ENCODE assay signal across 17 cellular contexts in genomic region chrX:18884916-18885315, GRCh38.
DNase-seq lines count a peak whose midpoint lies in the region; ATAC-seq, FAIRE-seq and TF ChIP-seq lines count a peak whose summit lies in the region.
"Had no signal": no experiment of that assay in that cellular context is flagged by ENCODE, and none has a peak within 500 bp of the region (broad histone marks: within the 10 kb centered on the region; RNA-seq: fewer than 3 reads in every experiment).

No MANE protein-coding gene starts in this region.

- H3K27ac ChIP-seq in BLaER1: peak overlapping the region; percentile 32; the same call in 1 of the 2 replicates
- H3K27ac ChIP-seq in ascending aorta: peak overlapping the region; percentile 92 to 97
- no peak overlapping the region for H3K27ac ChIP-seq in naive thymus-derived CD4-positive, alpha-beta T cell (ENCODE audit: low read depth, low read length)
- no peak overlapping the region for H3K27ac ChIP-seq in CD8-positive, alpha-beta memory T cell (ENCODE audit: low read depth, low read length)
- H3K27ac ChIP-seq in esophagus squamous epithelium: no peak overlapping the region
- H3K27ac ChIP-seq: parathyroid adenoma had no signal

- DNase-seq in GM12892 (ENCODE audit: insufficient read length) (no peak), ascending aorta (ENCODE audit: low spot score in 2 of 2) (no peak), NCI-H1048 (lab: John Stamatoyannopoulos, UW) (no peak), esophagus squamous epithelium (lab: John Stamatoyannopoulos, UW) (no peak)
- DNase-seq in naive thymus-derived CD4-positive, alpha-beta T cell: no peak
- no peak for DNase-seq in CD8-positive, alpha-beta memory T cell
- DNase-seq in activated CD4-positive, CD25-positive, alpha-beta regulatory T cell treated with anti-CD3 and anti-CD28 coated beads, Interleukin-2, amount 50 U/mL, for 72 hours: no peak
- DNase-seq: activated CD8-positive, alpha-beta T cell treated with anti-CD3 and anti-CD28 coated beads, Interleukin-2, amount 10 ng/mL, durations not matched to agents 7 days and 5 days; activated gamma-delta T cell treated with Interleukin-2 at 50 U/mL for 16 hours; central memory CD4-positive, alpha-beta T cell; HFFc6; mucosa of descending colon; NCI-H2081 treated with DMSO at 0.1 percent for 48 hours; NCI-H774 had no signal

- CTCF ChIA-PET in naive thymus-derived CD4-positive, alpha-beta T cell (lab: Charles Lee): interaction anchor here (0.5 kb wide), 1 partner anchor 495 kb away, joined by 3 read pairs; no protein-coding TSS in a partner anchor
- CTCF ChIA-PET in CD8-positive, alpha-beta memory T cell (lab: Charles Lee): interaction anchor here (1.5 kb wide), 1 partner anchor 9 kb away, joined by 4 read pairs; no protein-coding TSS in a partner anchor

- H3K4me1 ChIP-seq in BLaER1: peaks cover 49% of the 10 kb centered on the region
- H3K4me1 ChIP-seq in ascending aorta: peaks cover 7 to 22% of the 10 kb centered on the region in 2 donors
- peaks cover 6 to 23% of the 10 kb centered on the region in 2 donors for H3K4me1 ChIP-seq in naive thymus-derived CD4-positive, alpha-beta T cell (ENCODE audit: control insufficient read depth in 2 of 2, insufficient read depth in 2 of 2, low read length in 2 of 2)
- H3K4me1 ChIP-seq in CD8-positive, alpha-beta memory T cell (ENCODE audit: insufficient read depth, low read length): peaks cover 15% of the 10 kb centered on the region
- peaks cover 0 to 32% (median 12%) of the 10 kb centered on the region in 3 donors for H3K4me1 ChIP-seq in esophagus squamous epithelium

- peaks cover 11% of the 10 kb centered on the region; the same call in 1 of the 2 replicates for H4K20me1 ChIP-seq in BLaER1

- H3K27me3 ChIP-seq in BLaER1 (peaks cover 73% of the 10 kb centered on the region), ascending aorta (no peaks in the 10 kb centered on the region), esophagus squamous epithelium (no peaks in the 10 kb centered on the region)
- H3K27me3 ChIP-seq in naive thymus-derived CD4-positive, alpha-beta T cell (ENCODE audit: control insufficient read depth in 2 of 2, insufficient read depth in 2 of 2, low read length in 2 of 2): no peaks in the 10 kb centered on the region
- H3K27me3 ChIP-seq in CD8-positive, alpha-beta memory T cell (ENCODE audit: insufficient read depth, low read length, poor library complexity, severe bottlenecking): no peaks in the 10 kb centered on the region

- H3K9me3 Mint-ChIP-seq in naive thymus-derived CD4-positive, alpha-beta T cell: no peaks in the 10 kb centered on the region
- H3K9me3 Mint-ChIP-seq in CD8-positive, alpha-beta memory T cell: peaks cover 0 to 3% (median 0%) of the 10 kb centered on the region in 5 donors

- intact Hi-C loops in ascending aorta (cut with DNase I): no loop called here
- intact Hi-C loops in naive thymus-derived CD4-positive, alpha-beta T cell (cut with micrococcal nuclease): loop anchor here in 1 of 2 donors (5.0 kb wide), 1 partner anchor 208 kb away; no protein-coding TSS in a partner anchor
- intact Hi-C loops in esophagus squamous epithelium (cut with DNase I): no loop called here

- peak overlapping the region in 3 of 9 donors; percentile 88 to 93 (median 90) for H3K27ac Mint-ChIP-seq in naive thymus-derived CD4-positive, alpha-beta T cell
- H3K27ac Mint-ChIP-seq in CD8-positive, alpha-beta memory T cell: peak overlapping the region in 3 of 8 donors; percentile 79 to 88 (median 86)
- H3K27ac Mint-ChIP-seq: HFFc6 had no signal

- WGBS in esophagus squamous epithelium, 2 donors: 46% methylated on average over 3 of the region's 4 CpGs; no CpG with 5 or more reads in 1 of the 2 donors

- peak; percentile 17 for FAIRE-seq in GM12892 (lab: Jason Lieb, UNC)
- FAIRE-seq: islet of Langerhans had no signal

- ATAC-seq in naive thymus-derived CD4-positive, alpha-beta T cell: no peak
- ATAC-seq: mucosa of descending colon had no signal

- no peaks in the 10 kb centered on the region for H3K27me3 Mint-ChIP-seq in naive thymus-derived CD4-positive, alpha-beta T cell
- H3K27me3 Mint-ChIP-seq in CD8-positive, alpha-beta memory T cell: peaks cover 0 to 8% of the 10 kb centered on the region in 2 donors

- H3K9me3 ChIP-seq in BLaER1 (no peaks in the 10 kb centered on the region), ascending aorta (no peaks in the 10 kb centered on the region), esophagus squamous epithelium (peaks cover 0 to 3% (median 0%) of the 10 kb centered on the region in 3 donors)
- H3K9me3 ChIP-seq in naive thymus-derived CD4-positive, alpha-beta T cell (ENCODE audit: control insufficient read depth in 2 of 3, low read length in 3 of 3): no peaks in the 10 kb centered on the region
- H3K9me3 ChIP-seq in CD8-positive, alpha-beta memory T cell (ENCODE audit: low read length): no peaks in the 10 kb centered on the region
- H3K9me3 ChIP-seq: mucosa of descending colon had no signal

- H3K36me3 Mint-ChIP-seq in naive thymus-derived CD4-positive, alpha-beta T cell: no peaks in the 10 kb centered on the region
- peaks cover 0 to 1% (median 0%) of the 10 kb centered on the region in 3 donors for H3K36me3 Mint-ChIP-seq in CD8-positive, alpha-beta memory T cell

- no peak for TF ChIP-seq POLR2A in GM12892 (IDR thresholded peaks at IDR 0.05; ENCODE audit: low read depth, low read length)
- TF ChIP-seq POLR2A in esophagus squamous epithelium (IDR thresholded peaks at IDR 0.05): no peak

- peak overlapping the region in 6 of 10 donors; percentile 84 to 97 (median 90) for H3K4me3 Mint-ChIP-seq in naive thymus-derived CD4-positive, alpha-beta T cell
- peak overlapping the region in 1 of 7 donors; percentile 89 for H3K4me3 Mint-ChIP-seq in CD8-positive, alpha-beta memory T cell
- H3K4me3 Mint-ChIP-seq: HFFc6 had no signal

- no peak overlapping the region for H3K4me3 ChIP-seq in BLaER1
- no peak overlapping the region for H3K4me3 ChIP-seq in ascending aorta
- no peak overlapping the region for H3K4me3 ChIP-seq in naive thymus-derived CD4-positive, alpha-beta T cell (ENCODE audit: low read length)
- H3K4me3 ChIP-seq in CD8-positive, alpha-beta memory T cell (ENCODE audit: low read length): no peak overlapping the region
- H3K4me3 ChIP-seq in esophagus squamous epithelium: no peak overlapping the region
- H3K4me3 ChIP-seq: mucosa of descending colon had no signal

- POLR2A ChIA-PET in naive thymus-derived CD4-positive, alpha-beta T cell (lab: Charles Lee): interaction anchor here (1.2 kb wide), 1 partner anchor 461 kb away, joined by 3 read pairs; no protein-coding TSS in a partner anchor
- POLR2A ChIA-PET in CD8-positive, alpha-beta memory T cell (lab: Charles Lee): no interaction called here

- peaks cover 11 to 40% (median 34%) of the 10 kb centered on the region in 7 donors for H3K4me1 Mint-ChIP-seq in naive thymus-derived CD4-positive, alpha-beta T cell
- peaks cover 18 to 26% (median 20%) of the 10 kb centered on the region in 3 donors for H3K4me1 Mint-ChIP-seq in CD8-positive, alpha-beta memory T cell

- H3K36me3 ChIP-seq in BLaER1 (no peaks in the 10 kb centered on the region), ascending aorta (no peaks in the 10 kb centered on the region), esophagus squamous epithelium (no peaks in the 10 kb centered on the region)
- H3K36me3 ChIP-seq in naive thymus-derived CD4-positive, alpha-beta T cell (ENCODE audit: control insufficient read depth in 2 of 3, insufficient read depth in 3 of 3, low read length in 3 of 3): no peaks in the 10 kb centered on the region
- H3K36me3 ChIP-seq in CD8-positive, alpha-beta memory T cell (ENCODE audit: insufficient read depth, low read length): no peaks in the 10 kb centered on the region

- TF ChIP-seq CTCF in ascending aorta (IDR thresholded peaks at IDR 0.05) (no peak), esophagus squamous epithelium (IDR thresholded peaks at IDR 0.05) (no peak)

- no peak overlapping the region for H3K9ac ChIP-seq in BLaER1
- H3K9ac ChIP-seq: parathyroid adenoma had no signal

- peak overlapping the region; percentile 78 for H3K4me2 ChIP-seq in BLaER1

Comparison
In these comparisons a context has a peak if more than half of its experiments do, and no peak if none do; other contexts are left out.
1. H3K27ac ChIP-seq: peak in BLaER1 (single experiment) and ascending aorta (2 of 2); none in naive thymus-derived CD4-positive, alpha-beta T cell (single experiment), CD8-positive, alpha-beta memory T cell (single experiment) and esophagus squamous epithelium (0 of 4).